Comparison of ENCODE assay signal across 9 cellular contexts in the genomic region with DNA sequence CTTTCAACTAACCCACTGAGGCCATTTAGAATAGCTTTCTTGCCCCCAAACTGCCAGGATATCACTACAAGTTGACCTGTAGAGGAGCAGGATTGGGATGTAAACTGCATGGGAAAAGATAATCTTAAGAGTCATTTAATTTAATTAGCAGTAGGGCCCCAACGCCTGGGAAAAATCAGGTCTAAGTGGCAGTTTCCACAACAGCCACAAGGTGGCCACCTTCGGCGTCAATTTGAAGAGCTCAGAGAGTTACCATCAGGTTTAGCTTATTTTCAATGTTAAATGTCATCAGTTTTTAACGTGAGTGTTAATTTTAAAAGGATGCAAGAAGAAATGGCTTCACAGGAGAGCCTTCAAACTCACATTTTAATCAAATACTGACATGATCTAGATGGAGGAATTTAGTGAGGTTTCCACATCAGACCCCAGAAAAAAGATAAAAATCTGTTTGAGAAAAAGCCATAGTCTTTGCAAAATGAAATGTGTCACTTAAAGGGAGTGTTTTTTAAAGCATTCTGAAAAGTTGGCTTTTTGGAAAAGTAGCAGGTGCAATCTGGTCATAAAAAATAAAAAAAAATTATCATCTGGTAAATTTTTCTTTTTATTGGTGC.
DNase-seq lines count a peak whose midpoint lies in the region; ATAC-seq lines count a peak whose summit lies in the region.
"Had no signal": no experiment of that assay in that cellular context is flagged by ENCODE, and none has a peak within 500 bp of the region (broad histone marks: within the 10 kb centered on the region; RNA-seq: fewer than 3 reads in every experiment).

No MANE protein-coding gene starts in this region.

- H3K36me3 ChIP-seq in CD4-positive, CD25-positive, alpha-beta regulatory T cell (ENCODE audit: control insufficient read depth, insufficient read depth, low read length): no peaks in the 10 kb centered on the region

- H3K27ac ChIP-seq in CD4-positive, CD25-positive, alpha-beta regulatory T cell (ENCODE audit: insufficient read depth, low read length, poor library complexity, severe bottlenecking): no peak overlapping the region

- peaks cover 5% of the 10 kb centered on the region for H3K27me3 Mint-ChIP-seq in CD4-positive, CD25-positive, alpha-beta regulatory T cell
- H3K27me3 Mint-ChIP-seq in activated naive CD8-positive, alpha-beta T cell treated with anti-CD3 and anti-CD28 coated beads, Interleukin-2, amount 10 ng/mL, durations not matched to agents 7 days and 5 days: peaks cover 5% of the 10 kb centered on the region

- no peak overlapping the region for H3K27ac Mint-ChIP-seq in CD4-positive, CD25-positive, alpha-beta regulatory T cell
- H3K27ac Mint-ChIP-seq in activated naive CD8-positive, alpha-beta T cell treated with anti-CD3 and anti-CD28 coated beads, Interleukin-2, amount 10 ng/mL, durations not matched to agents 7 days and 5 days: no peak overlapping the region
- H3K27ac Mint-ChIP-seq: T-helper 1 cell treated with Interleukin-12 subunit alpha and Interleukin-12 subunit beta and Interleukin-4 antibody, amounts not matched to agents 30 μg/mL and 1 μg/mL, for 36 hours had no signal

- DNase-seq in CD4-positive, CD25-positive, alpha-beta regulatory T cell: peak in 2 of 3 donors; percentile 47 to 64
- peak; percentile 60 for DNase-seq in SK-MEL-5 (ENCODE audit: low read depth, low spot score)
- peak; percentile 51 for DNase-seq in activated naive CD8-positive, alpha-beta T cell treated with anti-CD3 and anti-CD28 coated beads, Interleukin-2, amount 10 ng/mL, durations not matched to agents 7 days and 5 days
- DNase-seq in left ventricle myocardium superior: peak; percentile 56
- peak; percentile 56 for DNase-seq in stimulated activated CD4-positive, alpha-beta T cell treated with anti-CD3 and anti-CD28 coated beads, Interleukin-12 subunit alpha, Interleukin-12 subunit beta, amount 100 ng/mL, for 4 hours
- DNase-seq in DMS153 treated with DMSO at 0.1 percent for 48 hours (lab: John Stamatoyannopoulos, UW; ENCODE audit: unreplicated experiment): no peak

- H3K4me1 Mint-ChIP-seq in CD4-positive, CD25-positive, alpha-beta regulatory T cell: peaks cover 0 to 8% (median 4%) of the 10 kb centered on the region in 4 donors
- H3K4me1 Mint-ChIP-seq in activated naive CD8-positive, alpha-beta T cell treated with anti-CD3 and anti-CD28 coated beads, Interleukin-2, amount 10 ng/mL, durations not matched to agents 7 days and 5 days: peaks cover 5% of the 10 kb centered on the region

- ATAC-seq in CD4-positive, CD25-positive, alpha-beta regulatory T cell (ENCODE audit: low read depth in 2 of 2): peak in 1 of 2 donors; percentile 34
- ATAC-seq in GM18909 (IDR thresholded peaks at IDR 0.05; ENCODE audit: poor library complexity, unreplicated experiment) (peak; percentile 84), HG03571 (IDR thresholded peaks at IDR 0.05; ENCODE audit: unreplicated experiment) (peak; percentile 63), left ventricle myocardium superior (peak; percentile 43)
- peak; percentile 60 for ATAC-seq in activated naive CD8-positive, alpha-beta T cell treated with anti-CD3 and anti-CD28 coated beads, Interleukin-2, amount 10 ng/mL, durations not matched to agents 7 days and 5 days (ENCODE audit: low read depth)

- POLR2A ChIA-PET in activated naive CD8-positive, alpha-beta T cell treated with anti-CD3 and anti-CD28 coated beads, Interleukin-2, amount 10 ng/mL, durations not matched to agents 7 days and 5 days (lab: Charles Lee): no interaction called here

- no peaks in the 10 kb centered on the region for H3K36me3 Mint-ChIP-seq in CD4-positive, CD25-positive, alpha-beta regulatory T cell
- no peaks in the 10 kb centered on the region for H3K36me3 Mint-ChIP-seq in activated naive CD8-positive, alpha-beta T cell treated with anti-CD3 and anti-CD28 coated beads, Interleukin-2, amount 10 ng/mL, durations not matched to agents 7 days and 5 days

- H3K4me3 ChIP-seq in CD4-positive, CD25-positive, alpha-beta regulatory T cell (ENCODE audit: low read depth, low read length): no peak overlapping the region

- no peak overlapping the region for H3K4me3 Mint-ChIP-seq in CD4-positive, CD25-positive, alpha-beta regulatory T cell
- H3K4me3 Mint-ChIP-seq in activated naive CD8-positive, alpha-beta T cell treated with anti-CD3 and anti-CD28 coated beads, Interleukin-2, amount 10 ng/mL, durations not matched to agents 7 days and 5 days: no peak overlapping the region
- H3K4me3 Mint-ChIP-seq: T-helper 1 cell treated with Interleukin-12 subunit alpha and Interleukin-12 subunit beta and Interleukin-4 antibody, amounts not matched to agents 30 μg/mL and 1 μg/mL, for 36 hours had no signal

- no peaks in the 10 kb centered on the region for H3K9me3 ChIP-seq in CD4-positive, CD25-positive, alpha-beta regulatory T cell (ENCODE audit: control insufficient read depth in 2 of 2, low read length in 2 of 2)

- in situ Hi-C loops in SK-MEL-5 (cut with HindIII; ENCODE audit: low pct_unique_long_range_greater_than_20kb, low sequenced_read_pairs): loop anchor here (25.0 kb wide), 1 partner anchor 237 kb away; no protein-coding TSS in a partner anchor

- H3K4me1 ChIP-seq in CD4-positive, CD25-positive, alpha-beta regulatory T cell (ENCODE audit: control insufficient read depth, insufficient read depth, low read length, poor library complexity, severe bottlenecking): no peaks in the 10 kb centered on the region

- H3K9me3 Mint-ChIP-seq in CD4-positive, CD25-positive, alpha-beta regulatory T cell: no peaks in the 10 kb centered on the region
- no peaks in the 10 kb centered on the region for H3K9me3 Mint-ChIP-seq in activated naive CD8-positive, alpha-beta T cell treated with anti-CD3 and anti-CD28 coated beads, Interleukin-2, amount 10 ng/mL, durations not matched to agents 7 days and 5 days
- H3K9me3 Mint-ChIP-seq: T-helper 1 cell treated with Interleukin-12 subunit alpha and Interleukin-12 subunit beta and Interleukin-4 antibody, amounts not matched to agents 30 μg/mL and 1 μg/mL, for 36 hours had no signal

- no peaks in the 10 kb centered on the region for H3K27me3 ChIP-seq in CD4-positive, CD25-positive, alpha-beta regulatory T cell (ENCODE audit: control insufficient read depth, insufficient read depth, low read length)

- intact Hi-C loops in left ventricle myocardium superior (cut with micrococcal nuclease): no loop called here
